Comparison of ENCODE assay signal across 1 cellular context in the genomic region with DNA sequence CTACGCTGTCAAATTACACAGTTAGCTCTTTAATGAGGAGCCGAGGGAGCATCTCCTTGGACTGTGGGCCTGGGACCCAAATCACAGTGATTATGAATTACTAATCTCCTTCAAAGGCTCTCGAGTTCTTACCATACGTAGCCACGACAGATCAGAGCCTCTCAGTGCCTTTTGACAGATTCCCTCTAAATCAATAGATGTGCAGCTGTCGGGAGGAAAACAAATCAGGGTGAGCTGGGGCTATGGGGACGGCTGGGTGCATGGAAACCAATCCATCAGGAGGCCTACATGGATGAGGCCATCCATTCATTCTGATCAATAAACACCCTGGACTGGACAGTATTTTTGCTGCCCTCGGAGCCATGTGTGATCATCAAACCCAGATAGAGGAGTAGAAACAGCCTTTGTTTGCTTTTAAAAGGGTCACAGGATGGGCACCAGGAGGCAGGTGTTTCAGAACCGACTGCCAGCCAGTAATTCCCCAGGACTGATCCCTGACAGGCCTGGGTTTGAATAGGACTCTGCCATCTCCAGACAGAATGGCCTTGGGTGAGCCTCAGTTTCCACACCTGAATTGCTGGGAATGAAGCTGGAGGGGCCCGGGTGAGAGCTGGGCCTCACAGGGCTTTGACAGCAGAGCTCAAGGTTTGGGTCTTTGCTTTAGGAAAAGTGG.
A peak's percentile ranks its signal among the peaks of the same experiment; 100 is the strongest.
TF ChIP-seq lines count a peak whose summit lies in the region.

No MANE protein-coding gene starts in this region.

TF ChIP-seq in K562, 482 proteins besides CTCF, POLR2A, EP300 and RAD21 (continued from another document):
- TF ChIP-seq MYNN (IDR thresholded peaks at IDR 0.05) (no peak), MYNN (CRISPR knock-in tag; IDR thresholded peaks at IDR 0.05) (0 out of 2 replicates have a peak, but pooled peaks have one; percentile 22), GATAD2A (IDR thresholded peaks at IDR 0.05) (peak; percentile 67; the same call in 1 of the 2 replicates), MAFG (tag; conservative IDR thresholded peaks at IDR 0.05) (0 out of 2 replicates have a peak, but pooled peaks have one; percentile 9), TRIM28 (IDR thresholded peaks at IDR 0.05) (no peak), ZBTB40 (IDR thresholded peaks at IDR 0.05) (peak; percentile 53; the same call in 1 of the 2 replicates), ZBTB40 (CRISPR knock-in tag; IDR thresholded peaks at IDR 0.05) (no peak), CBFB (CRISPR knock-in tag; IDR thresholded peaks at IDR 0.05) (no peak), NR4A1 (CRISPR knock-in tag; IDR thresholded peaks at IDR 0.05) (no peak), NR4A1 (tag; IDR thresholded peaks at IDR 0.05) (peak; percentile 45; the same call in 1 of the 2 replicates), SUPT5H (IDR thresholded peaks at IDR 0.05) (no peak), ELK3 (CRISPR knock-in tag; IDR thresholded peaks at IDR 0.05) (no peak), RBM34 (IDR thresholded peaks at IDR 0.05; ENCODE audit: borderline replicate concordance, insufficient read depth, low read length) (no peak), FOXA1 (IDR thresholded peaks at IDR 0.05; ENCODE audit: borderline replicate concordance) (no peak), ID3 (CRISPR knock-in tag; IDR thresholded peaks at IDR 0.05) (no peak), ID3 (tag; IDR thresholded peaks at IDR 0.05) (no peak), PHF20 (IDR thresholded peaks at IDR 0.05; ENCODE audit: partially characterized antibody) (no peak), DACH1 (IDR thresholded peaks at IDR 0.05; ENCODE audit: partially characterized antibody) (peak; percentile 6), KLF16 (IDR thresholded peaks at IDR 0.05) (no peak), BRCA1 (IDR thresholded peaks at IDR 0.05) (no peak), BRCA1 (CRISPR knock-in tag; IDR thresholded peaks at IDR 0.05) (no peak), HCFC1 (IDR thresholded peaks at IDR 0.05; ENCODE audit: low read depth, low read length) (no peak), CC2D1A (IDR thresholded peaks at IDR 0.05) (0 out of 2 replicates have a peak, but pooled peaks have one; percentile 32), ZNF436 (CRISPR knock-in tag; IDR thresholded peaks at IDR 0.05) (no peak), EWSR1 (IDR thresholded peaks at IDR 0.05; ENCODE audit: borderline replicate concordance, low read depth, partially characterized antibody) (no peak), KDM1A (IDR thresholded peaks at IDR 0.05) (no peak), ZNF668 (CRISPR knock-in tag; IDR thresholded peaks at IDR 0.05) (peak; percentile 54; the same call in 1 of the 2 replicates)
- TF ChIP-seq, protein P1, sequence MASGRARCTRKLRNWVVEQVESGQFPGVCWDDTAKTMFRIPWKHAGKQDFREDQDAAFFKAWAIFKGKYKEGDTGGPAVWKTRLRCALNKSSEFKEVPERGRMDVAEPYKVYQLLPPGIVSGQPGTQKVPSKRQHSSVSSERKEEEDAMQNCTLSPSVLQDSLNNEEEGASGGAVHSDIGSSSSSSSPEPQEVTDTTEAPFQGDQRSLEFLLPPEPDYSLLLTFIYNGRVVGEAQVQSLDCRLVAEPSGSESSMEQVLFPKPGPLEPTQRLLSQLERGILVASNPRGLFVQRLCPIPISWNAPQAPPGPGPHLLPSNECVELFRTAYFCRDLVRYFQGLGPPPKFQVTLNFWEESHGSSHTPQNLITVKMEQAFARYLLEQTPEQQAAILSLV (tag; IDR thresholded peaks at IDR 0.05), result 0 out of 2 replicates have a peak, but pooled peaks have one; percentile 49
- TF ChIP-seq, protein P2, sequence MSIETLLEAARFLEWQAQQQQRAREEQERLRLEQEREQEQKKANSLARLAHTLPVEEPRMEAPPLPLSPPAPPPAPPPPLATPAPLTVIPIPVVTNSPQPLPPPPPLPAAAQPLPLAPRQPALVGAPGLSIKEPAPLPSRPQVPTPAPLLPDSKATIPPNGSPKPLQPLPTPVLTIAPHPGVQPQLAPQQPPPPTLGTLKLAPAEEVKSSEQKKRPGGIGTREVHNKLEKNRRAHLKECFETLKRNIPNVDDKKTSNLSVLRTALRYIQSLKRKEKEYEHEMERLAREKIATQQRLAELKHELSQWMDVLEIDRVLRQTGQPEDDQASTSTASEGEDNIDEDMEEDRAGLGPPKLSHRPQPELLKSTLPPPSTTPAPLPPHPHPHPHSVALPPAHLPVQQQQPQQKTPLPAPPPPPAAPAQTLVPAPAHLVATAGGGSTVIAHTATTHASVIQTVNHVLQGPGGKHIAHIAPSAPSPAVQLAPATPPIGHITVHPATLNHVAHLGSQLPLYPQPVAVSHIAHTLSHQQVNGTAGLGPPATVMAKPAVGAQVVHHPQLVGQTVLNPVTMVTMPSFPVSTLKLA (conservative IDR thresholded peaks at IDR 0.05), result peak in 1 of 2 experiments; percentile 41; a peak in 1 of 4 replicates
- TF ChIP-seq, protein P3, sequence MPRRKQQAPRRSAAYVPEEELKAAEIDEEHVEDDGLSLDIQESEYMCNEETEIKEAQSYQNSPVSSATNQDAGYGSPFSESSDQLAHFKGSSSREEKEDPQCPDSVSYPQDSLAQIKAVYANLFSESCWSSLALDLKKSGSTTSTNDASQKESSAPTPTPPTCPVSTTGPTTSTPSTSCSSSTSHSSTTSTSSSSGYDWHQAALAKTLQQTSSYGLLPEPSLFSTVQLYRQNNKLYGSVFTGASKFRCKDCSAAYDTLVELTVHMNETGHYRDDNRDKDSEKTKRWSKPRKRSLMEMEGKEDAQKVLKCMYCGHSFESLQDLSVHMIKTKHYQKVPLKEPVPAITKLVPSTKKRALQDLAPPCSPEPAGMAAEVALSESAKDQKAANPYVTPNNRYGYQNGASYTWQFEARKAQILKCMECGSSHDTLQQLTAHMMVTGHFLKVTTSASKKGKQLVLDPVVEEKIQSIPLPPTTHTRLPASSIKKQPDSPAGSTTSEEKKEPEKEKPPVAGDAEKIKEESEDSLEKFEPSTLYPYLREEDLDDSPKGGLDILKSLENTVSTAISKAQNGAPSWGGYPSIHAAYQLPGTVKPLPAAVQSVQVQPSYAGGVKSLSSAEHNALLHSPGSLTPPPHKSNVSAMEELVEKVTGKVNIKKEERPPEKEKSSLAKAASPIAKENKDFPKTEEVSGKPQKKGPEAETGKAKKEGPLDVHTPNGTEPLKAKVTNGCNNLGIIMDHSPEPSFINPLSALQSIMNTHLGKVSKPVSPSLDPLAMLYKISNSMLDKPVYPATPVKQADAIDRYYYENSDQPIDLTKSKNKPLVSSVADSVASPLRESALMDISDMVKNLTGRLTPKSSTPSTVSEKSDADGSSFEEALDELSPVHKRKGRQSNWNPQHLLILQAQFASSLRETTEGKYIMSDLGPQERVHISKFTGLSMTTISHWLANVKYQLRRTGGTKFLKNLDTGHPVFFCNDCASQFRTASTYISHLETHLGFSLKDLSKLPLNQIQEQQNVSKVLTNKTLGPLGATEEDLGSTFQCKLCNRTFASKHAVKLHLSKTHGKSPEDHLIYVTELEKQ (CRISPR knock-in tag; IDR thresholded peaks at IDR 0.05), result no peak
- TF ChIP-seq, protein P4, sequence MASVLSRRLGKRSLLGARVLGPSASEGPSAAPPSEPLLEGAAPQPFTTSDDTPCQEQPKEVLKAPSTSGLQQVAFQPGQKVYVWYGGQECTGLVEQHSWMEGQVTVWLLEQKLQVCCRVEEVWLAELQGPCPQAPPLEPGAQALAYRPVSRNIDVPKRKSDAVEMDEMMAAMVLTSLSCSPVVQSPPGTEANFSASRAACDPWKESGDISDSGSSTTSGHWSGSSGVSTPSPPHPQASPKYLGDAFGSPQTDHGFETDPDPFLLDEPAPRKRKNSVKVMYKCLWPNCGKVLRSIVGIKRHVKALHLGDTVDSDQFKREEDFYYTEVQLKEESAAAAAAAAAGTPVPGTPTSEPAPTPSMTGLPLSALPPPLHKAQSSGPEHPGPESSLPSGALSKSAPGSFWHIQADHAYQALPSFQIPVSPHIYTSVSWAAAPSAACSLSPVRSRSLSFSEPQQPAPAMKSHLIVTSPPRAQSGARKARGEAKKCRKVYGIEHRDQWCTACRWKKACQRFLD (CRISPR knock-in tag; IDR thresholded peaks at IDR 0.05), result no peak
